ENCODE assay signal across 8 cellular contexts in the genomic region with DNA sequence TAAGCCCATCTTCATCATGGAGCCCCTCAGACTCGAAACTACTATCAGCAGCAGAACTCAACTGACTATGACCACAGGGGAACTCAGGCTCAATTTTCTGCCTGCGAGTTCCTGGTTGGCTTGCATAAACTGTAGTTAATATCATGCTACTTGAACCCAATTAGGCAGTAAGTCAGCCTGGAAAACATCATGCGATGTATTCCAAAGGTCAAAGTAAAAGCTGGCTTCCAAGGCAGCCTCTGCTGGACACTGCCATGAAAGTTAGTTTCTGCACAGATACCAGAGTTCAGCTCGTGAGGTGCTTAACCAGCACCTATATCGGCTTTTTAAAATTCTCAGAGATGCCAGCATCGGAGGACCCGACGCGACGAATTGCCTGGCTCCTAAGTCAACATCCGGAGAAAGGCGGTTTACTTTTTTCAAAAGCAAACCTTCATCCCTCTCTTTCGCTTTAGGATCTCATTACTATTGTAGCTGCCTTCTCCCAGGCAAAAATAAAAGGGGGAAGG. TPM values are rescaled to one million over a fixed set of nuclear protein-coding genes. Genes with fewer than 3 reads are reported as not detected.
DNase-seq lines count a peak whose midpoint lies in the region; ATAC-seq and TF ChIP-seq lines count a peak whose summit lies in the region.

No MANE protein-coding gene starts in this region.

- DNase-seq in CD4-positive, alpha-beta memory T cell = peak in 1 of 5 donors; percentile 8
- peak; percentile 71 for DNase-seq in left kidney (ENCODE audit: low read depth, low spot score)
- no peak for DNase-seq in activated CD4-positive, alpha-beta T cell treated with anti-CD3 and anti-CD28 coated beads for 1 hour

- H3K4me3 ChIP-seq in CD4-positive, alpha-beta memory T cell (ENCODE audit: low read length in 2 of 2) = peak overlapping the region; percentile 77 to 95

- TF ChIP-seq CTCF in brain (conservative IDR thresholded peaks at IDR 0.05) = no peak

- H3K27me3 Mint-ChIP-seq in CD4-positive, alpha-beta memory T cell = no peaks in the 10 kb centered on the region
- H3K27me3 Mint-ChIP-seq in brain = peaks cover 22% of the 10 kb centered on the region

- peaks cover 48% of the 10 kb centered on the region for H3K4me1 ChIP-seq in CD4-positive, alpha-beta memory T cell (ENCODE audit: insufficient read depth, low read length)

- no peaks in the 10 kb centered on the region for H3K9me3 ChIP-seq in CD4-positive, alpha-beta memory T cell (ENCODE audit: control insufficient read depth in 1 of 2, low read length in 2 of 2)
- no peaks in the 10 kb centered on the region for H3K9me3 ChIP-seq in KOPT-K1 (ENCODE audit: insufficient read depth, low read length, poor library complexity, severe bottlenecking)

- no peaks in the 10 kb centered on the region for H3K27me3 ChIP-seq in CD4-positive, alpha-beta memory T cell (ENCODE audit: insufficient read depth, low read length)

- H3K9me3 Mint-ChIP-seq in CD4-positive, alpha-beta memory T cell = peaks cover 0 to 2% (median 0%) of the 10 kb centered on the region in 8 donors
- H3K9me3 Mint-ChIP-seq in brain = peaks cover 0 to 4% (median 0%) of the 10 kb centered on the region in 5 experiments

- peak overlapping the region; percentile 91 for H3K27ac ChIP-seq in CD4-positive, alpha-beta memory T cell (ENCODE audit: low read depth, low read length)
- peak overlapping the region; percentile 99 for H3K27ac ChIP-seq in KOPT-K1 (ENCODE audit: low read depth, low read length, poor library complexity, severe bottlenecking)
- H3K27ac ChIP-seq in temporal lobe (ENCODE audit: low read depth, low read length) = peak overlapping the region; percentile 85

- POLR2A ChIA-PET in CD4-positive, alpha-beta memory T cell (lab: Charles Lee; ENCODE audit: partially characterized antibody) = interaction anchor here (0.7 to 6.4 kb wide), 11 partner anchors 9 to 635 kb away, joined by 3 to 92 read pairs (median 5); partner anchors contain the start of gene RPLP1

- H3K36me3 Mint-ChIP-seq in CD4-positive, alpha-beta memory T cell = peaks cover 0 to 27% of the 10 kb centered on the region in 2 donors
- H3K36me3 Mint-ChIP-seq in brain = peaks cover 27% of the 10 kb centered on the region

- CTCF ChIA-PET in CD4-positive, alpha-beta memory T cell (lab: Charles Lee; ENCODE audit: partially characterized antibody) = interaction anchor here (1.2 to 3.3 kb wide), 7 partner anchors 9 to 59 kb away, joined by 3 to 13 read pairs (median 6); no protein-coding TSS in a partner anchor

- H3K27ac Mint-ChIP-seq in CD4-positive, alpha-beta memory T cell = peak overlapping the region; percentile 91 to 99 (median 98)
- H3K27ac Mint-ChIP-seq in brain = peak overlapping the region; percentile 99 to 100 (median 100)

- no peak for ATAC-seq in HG02981 (IDR thresholded peaks at IDR 0.05; ENCODE audit: unreplicated experiment)
- ATAC-seq in GM21717 (IDR thresholded peaks at IDR 0.05; ENCODE audit: unreplicated experiment) = no peak

- H3K36me3 ChIP-seq in CD4-positive, alpha-beta memory T cell (ENCODE audit: insufficient read depth, low read length) = no peaks in the 10 kb centered on the region
- H3K36me3 ChIP-seq in KOPT-K1 (ENCODE audit: insufficient read depth, low read length) = peaks cover 23% of the 10 kb centered on the region

- intact Hi-C loops in CD4-positive, alpha-beta memory T cell (cut with micrococcal nuclease) = loop anchor here (1.0 to 5.0 kb wide), 3 partner anchors 22 to 60 kb away; no protein-coding TSS in a partner anchor

- peak overlapping the region; percentile 93 to 98 (median 96) for H3K4me3 Mint-ChIP-seq in CD4-positive, alpha-beta memory T cell
- peak overlapping the region; percentile 91 to 99 (median 98) for H3K4me3 Mint-ChIP-seq in brain

- H3K4me1 Mint-ChIP-seq in CD4-positive, alpha-beta memory T cell = peaks cover 35 to 65% (median 48%) of the 10 kb centered on the region in 4 donors
- peaks cover 59% of the 10 kb centered on the region for H3K4me1 Mint-ChIP-seq in brain

RNA-seq across cellular contexts. Expression of gene ANP32A, which starts 3.8 kb away (rescaled TPM):
- 100 to 1,000 TPM; 134 TPM for total RNA-seq in CD4-positive, alpha-beta memory T cell
- polyA plus RNA-seq in CD4-positive, alpha-beta memory T cell = 10 to 100 TPM; 52.7 to 64.5 TPM
- polyA plus RNA-seq in brain (ENCODE audit: insufficient read depth, low read depth, low replicate concordance) = 214 TPM
- total RNA-seq in temporal lobe = 85.8 TPM
